1 cellular context compared by ENCODE assay signal in the genomic region with DNA sequence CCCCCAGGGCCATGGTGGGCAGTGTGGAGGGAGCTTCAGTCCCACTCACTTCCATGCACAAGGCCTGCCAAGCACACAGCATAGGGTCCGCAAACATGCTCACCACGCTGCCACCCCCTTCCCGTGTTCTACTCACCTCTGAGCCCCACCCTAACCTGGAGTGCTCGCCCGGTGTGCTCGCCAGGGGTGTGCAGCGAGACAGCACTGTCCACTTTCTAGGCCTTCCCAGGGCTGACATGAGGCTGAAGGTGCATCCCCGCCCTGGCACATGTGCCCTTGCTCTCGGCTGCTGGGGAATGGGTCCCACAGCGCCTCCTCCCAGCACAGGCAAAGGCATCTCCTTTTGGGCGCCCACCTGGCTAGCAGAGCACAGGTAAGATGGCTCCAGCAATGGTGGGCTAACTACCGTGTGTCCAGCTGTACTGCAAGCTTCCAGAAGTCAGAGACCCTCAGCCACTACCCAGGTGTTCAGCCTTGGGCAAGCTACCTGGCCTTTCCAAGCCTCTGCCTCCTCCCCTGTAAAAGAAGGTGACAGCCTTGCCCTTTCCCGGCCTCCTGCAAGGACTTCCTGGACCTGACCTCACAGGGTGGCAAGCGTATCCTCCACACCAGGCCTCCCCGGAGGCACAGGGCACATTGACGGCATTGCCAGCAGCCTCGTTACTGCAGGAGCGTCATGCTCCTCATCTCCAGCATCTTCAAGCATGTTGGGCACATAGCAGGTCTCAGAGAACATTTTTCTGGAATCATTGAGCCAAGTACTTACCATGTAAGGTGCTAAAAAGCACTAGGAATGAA.
TF ChIP-seq lines count a peak whose summit lies in the region.

No MANE protein-coding gene starts in this region.

TF ChIP-seq in H1, 55 proteins besides CTCF, POLR2A, EP300 and RAD21:
- TF ChIP-seq RFX5 (IDR thresholded peaks at IDR 0.05; ENCODE audit: borderline replicate concordance, low read depth, low read length) = no peak
